ENCODE assay signal across 11 cellular contexts in genomic region chr11:58616594-58616993, GRCh38. TPM values are rescaled to one million over a fixed set of nuclear protein-coding genes. Genes with fewer than 3 reads are reported as not detected.
DNase-seq lines count a peak whose midpoint lies in the region; ATAC-seq, FAIRE-seq and TF ChIP-seq lines count a peak whose summit lies in the region.
"Had no signal": no experiment of that assay in that cellular context is flagged by ENCODE, and none has a peak within 500 bp of the region (broad histone marks: within the 10 kb centered on the region; RNA-seq: fewer than 3 reads in every experiment).

No MANE protein-coding gene starts in this region.

- no peak overlapping the region for H3K14ac ChIP-seq in mesenchymal stem cell (ENCODE audit: low read length in 2 of 2)

- no peak overlapping the region for H3K23ac ChIP-seq in mesenchymal stem cell (ENCODE audit: low read length in 2 of 2)

- H3K9me3 ChIP-seq in mesenchymal stem cell (ENCODE audit: control insufficient read depth, low read length) (no peaks in the 10 kb centered on the region), stomach (no peaks in the 10 kb centered on the region)

- no peak overlapping the region for H2BK120ac ChIP-seq in mesenchymal stem cell (ENCODE audit: low read depth, low read length)

- no peak overlapping the region for H2BK5ac ChIP-seq in mesenchymal stem cell (ENCODE audit: low read depth, low read length, poor library complexity, severe bottlenecking)

- H3K9ac ChIP-seq in mesenchymal stem cell (ENCODE audit: low read length): peak overlapping the region; percentile 39

- no peak overlapping the region for H2BK12ac ChIP-seq in mesenchymal stem cell (ENCODE audit: low read length in 2 of 2)

- DNase-seq in AG08396 (ENCODE audit: low spot score): peak; percentile 69
- peak; percentile 66 for DNase-seq in HT1080 (ENCODE audit: low read depth)
- peak; percentile 63 for DNase-seq in dedifferentiated amniotic fluid mesenchymal stem cell (ENCODE audit: extremely low spot score)
- peak; percentile 93 for DNase-seq in mesenchymal stem cell
- no peak for DNase-seq in stomach
- DNase-seq in NCI-H510A (lab: John Stamatoyannopoulos, UW): no peak
- no peak for DNase-seq in frontal cortex (ENCODE audit: low spot score in 2 of 2)
- DNase-seq: H9, NCI-H2081 had no signal

- TF ChIP-seq POLR2A in stomach (IDR thresholded peaks at IDR 0.05): no peak

- no peak for ATAC-seq in GM18870 (IDR thresholded peaks at IDR 0.05; ENCODE audit: unreplicated experiment)

- H4K8ac ChIP-seq in mesenchymal stem cell (ENCODE audit: low read length): no peak overlapping the region

- no peak for TF ChIP-seq CTCF in stomach (IDR thresholded peaks at IDR 0.05)

- no peak overlapping the region for H3K27ac ChIP-seq in mesenchymal stem cell (ENCODE audit: low read length, poor library complexity, severe bottlenecking)
- peak overlapping the region in 1 of 5 donors; percentile 18 for H3K27ac ChIP-seq in stomach

- intact Hi-C loops in stomach (cut with DNase I; ENCODE audit: low total_unique reads): no loop called here

- H3K4me1 ChIP-seq in mesenchymal stem cell (ENCODE audit: control insufficient read depth, insufficient read depth, low read depth, low read length): no peaks in the 10 kb centered on the region
- peaks cover 0 to 19% (median 0%) of the 10 kb centered on the region in 4 donors for H3K4me1 ChIP-seq in stomach

- H4K91ac ChIP-seq in mesenchymal stem cell (ENCODE audit: low read length): no peak overlapping the region

- 9% methylated on average over 3 of the region's 4 CpGs for WGBS in mesenchymal stem cell
- WGBS in stomach, 5 donors: 52 to 71% (median 57%) methylated on average over 4 of the region's 4 CpGs

- H3K27me3 ChIP-seq in mesenchymal stem cell (ENCODE audit: control insufficient read depth in 1 of 2, insufficient read depth in 1 of 2, low read length in 2 of 2) (no peaks in the 10 kb centered on the region), stomach (no peaks in the 10 kb centered on the region)

- H3K18ac ChIP-seq in mesenchymal stem cell (ENCODE audit: low read depth in 1 of 2, low read length in 2 of 2): no peak overlapping the region

- H2BK15ac ChIP-seq in mesenchymal stem cell (ENCODE audit: low read depth, poor library complexity, severe bottlenecking): no peak overlapping the region

- H3K4me3 ChIP-seq in mesenchymal stem cell (ENCODE audit: insufficient read depth in 1 of 2, low read depth in 1 of 2, low read length in 2 of 2): no peak overlapping the region
- H3K4me3 ChIP-seq in stomach: no peak overlapping the region
- H3K4me3 ChIP-seq: skin epidermis had no signal

- no peak overlapping the region for H2AK5ac ChIP-seq in mesenchymal stem cell (ENCODE audit: low read length, severe bottlenecking)

- no peak overlapping the region for H3K4ac ChIP-seq in mesenchymal stem cell (ENCODE audit: low read depth in 1 of 2, low read length in 2 of 2)

- H3K36me3 ChIP-seq in mesenchymal stem cell (ENCODE audit: control insufficient read depth in 1 of 2, insufficient read depth in 2 of 2, low read depth in 1 of 2, low read length in 2 of 2) (peaks cover 13 to 95% of the 10 kb centered on the region in 2 experiments), stomach (peaks cover 53 to 100% (median 95%) of the 10 kb centered on the region in 4 donors)

- peaks cover 23% of the 10 kb centered on the region for H3K79me1 ChIP-seq in mesenchymal stem cell (replicated peaks; ENCODE audit: low read length, poor library complexity, severe bottlenecking)

- TF ChIP-seq EP300 in stomach (IDR thresholded peaks at IDR 0.05): no peak

- FAIRE-seq in frontal cortex (lab: Jason Lieb, UNC): no peak

- no peak overlapping the region for H3K4me2 ChIP-seq in mesenchymal stem cell (ENCODE audit: low read length, poor library complexity, severe bottlenecking)

- no peak overlapping the region for H2AFZ ChIP-seq in mesenchymal stem cell (ENCODE audit: low read depth, low read length)

RNA-seq across cellular contexts. Expression of gene CNTF, which starts 5.9 kb away (rescaled TPM):
- 0.70 and 1.3 TPM in 2 replicates for total RNA-seq in HT1080 (2014; rRNA removed; shearing (Covaris generic))
- 0.23 and 0.40 TPM in 2 replicates for polyA plus RNA-seq in HT1080 (2015; cell fraction: cytosol; rRNA removed)
- 2.6 and 2.8 TPM in 2 replicates for polyA plus RNA-seq in HT1080 (2015; cell fraction: nucleus; rRNA removed)
- 0.65 TPM for polyA plus RNA-seq in mesenchymal stem cell (2013, experiment 1 of 2)
- 0.51 TPM for polyA plus RNA-seq in mesenchymal stem cell (2013, experiment 2 of 2)
- total RNA-seq in stomach (1 to 10 TPM in 1 of 5 donors, not detected in 4; 3.9 TPM), frontal cortex (1.2 TPM)
- under 1 TPM; 0.25 to 0.92 (median 0.28) TPM for polyA plus RNA-seq in stomach

RNA-seq across cellular contexts. Expression of gene ZFP91, which starts 37.7 kb away (rescaled TPM):
- total RNA-seq in HT1080 (2014; rRNA removed; shearing (Covaris generic)): 37.2 and 41.3 TPM in 2 replicates
- polyA plus RNA-seq in HT1080 (2015; cell fraction: cytosol; rRNA removed): 40.5 and 50.6 TPM in 2 replicates
- polyA plus RNA-seq in HT1080 (2015; cell fraction: nucleus; rRNA removed): 51.0 and 53.4 TPM in 2 replicates
- 56.1 TPM for polyA plus RNA-seq in mesenchymal stem cell (2013, experiment 1 of 2)
- 55.8 TPM for polyA plus RNA-seq in mesenchymal stem cell (2013, experiment 2 of 2)
- total RNA-seq in stomach: 10 to 100 TPM; 20.4 to 67.6 (median 32.1) TPM
- 10 to 100 TPM in 2 of 3 donors, 1 to 10 TPM in 1; 9.4 to 27.0 (median 19.6) TPM for polyA plus RNA-seq in stomach
- total RNA-seq in frontal cortex: 47.3 TPM

RNA-seq across cellular contexts. Expression of gene LPXN, which starts 40.9 kb away (rescaled TPM):
- total RNA-seq in HT1080 (2014; rRNA removed; shearing (Covaris generic)): 22.3 and 24.7 TPM in 2 replicates
- 23.1 and 25.7 TPM in 2 replicates for polyA plus RNA-seq in HT1080 (2015; cell fraction: cytosol; rRNA removed)
- 19.5 and 24.6 TPM in 2 replicates for polyA plus RNA-seq in HT1080 (2015; cell fraction: nucleus; rRNA removed)
- 2.4 TPM for polyA plus RNA-seq in mesenchymal stem cell (2013, experiment 1 of 2)
- 2.1 TPM for polyA plus RNA-seq in mesenchymal stem cell (2013, experiment 2 of 2)
- total RNA-seq in stomach: 10 to 100 TPM in 2 of 5 donors, 1 to 10 TPM in 2, not detected in 1; 5.4 to 18.7 (median 8.7) TPM
- 1 to 10 TPM; 5.3 to 8.9 (median 5.9) TPM for polyA plus RNA-seq in stomach
- total RNA-seq in frontal cortex: 2.4 TPM

Comparison
In these comparisons a context has a peak if more than half of its experiments do, and no peak if none do; other contexts are left out.
1. DNase-seq: peak in AG08396 (single experiment), HT1080 (single experiment), dedifferentiated amniotic fluid mesenchymal stem cell (single experiment) and mesenchymal stem cell (single experiment); none in stomach (single experiment), NCI-H510A (single experiment) and frontal cortex (0 of 2).